9 cellular contexts compared by ENCODE assay signal in the genomic region with DNA sequence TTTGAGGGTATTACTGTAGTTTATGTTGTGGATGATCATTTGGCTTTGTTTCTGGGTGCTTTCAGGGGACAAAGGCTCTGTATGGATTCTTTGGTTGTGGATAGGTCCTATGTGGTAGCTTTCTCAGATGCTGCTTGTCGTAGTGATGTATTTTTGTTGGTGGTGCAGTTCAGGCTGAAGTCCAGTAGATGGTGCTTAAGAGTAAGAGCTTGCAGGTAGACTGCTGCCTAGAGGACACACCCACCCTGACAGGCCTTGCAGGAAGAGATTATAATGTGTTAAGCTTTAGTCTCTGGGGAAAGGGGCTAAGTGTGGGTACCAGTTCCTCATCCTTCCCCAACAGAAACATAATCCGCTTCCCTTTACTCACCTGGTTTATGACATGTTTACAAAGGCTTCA.
DNase-seq lines count a peak whose midpoint lies in the region; ATAC-seq, FAIRE-seq and TF ChIP-seq lines count a peak whose summit lies in the region.
"Had no signal": no experiment of that assay in that cellular context is flagged by ENCODE, and none has a peak within 500 bp of the region (broad histone marks: within the 10 kb centered on the region; RNA-seq: fewer than 3 reads in every experiment).

No MANE protein-coding gene starts in this region.

- no peak overlapping the region for H3K27ac Mint-ChIP-seq in natural killer cell

- no peak overlapping the region for H3K4me3 Mint-ChIP-seq in natural killer cell

- no peak overlapping the region for H3K4me3 ChIP-seq in brain microvascular endothelial cell (ENCODE audit: low read depth, low read length)
- H3K4me3 ChIP-seq: thoracic aorta had no signal

- intact Hi-C loops in natural killer cell (cut with micrococcal nuclease) = no loop called here

- peak; percentile 88 for FAIRE-seq in D721Med (lab: Jason Lieb, UNC)

- no peaks in the 10 kb centered on the region for H3K4me1 Mint-ChIP-seq in natural killer cell

- in situ Hi-C loops in brain microvascular endothelial cell (cut with HindIII; ENCODE audit: low pct_ligation_motif_present, low sequenced_read_pairs) = no loop called here

- DNase-seq in D721Med (ENCODE audit: insufficient read length, low spot score) (peak; percentile 29), NCI-H2171 (lab: John Stamatoyannopoulos, UW) (peak; percentile 41), brain microvascular endothelial cell (peak; percentile 5), renal cortical epithelial cell (ENCODE audit: low read depth) (peak; percentile 38), natural killer cell (no peak)
- no peak for DNase-seq in activated naive CD4-positive, alpha-beta T cell treated with anti-CD3 and anti-CD28 coated beads, Interleukin-2, amount 50 U/mL, for 16 hours

- H3K36me3 ChIP-seq in brain microvascular endothelial cell (replicated peaks) = no peaks in the 10 kb centered on the region
- H3K36me3 ChIP-seq: thoracic aorta had no signal

- H3K9me3 Mint-ChIP-seq in natural killer cell = peaks cover 10 to 14% of the 10 kb centered on the region in 2 donors

- no peaks in the 10 kb centered on the region for H3K27me3 Mint-ChIP-seq in natural killer cell (ENCODE audit: low read depth in 2 of 2)

- peak; percentile 54 for TF ChIP-seq CTCF in D721Med (IDR thresholded peaks at IDR 0.05; ENCODE audit: insufficient read depth, missing control alignments)
- peak; percentile 72 for TF ChIP-seq CTCF in brain microvascular endothelial cell (IDR thresholded peaks at IDR 0.05; ENCODE audit: low read depth, low read length, missing control alignments)
- no peak for TF ChIP-seq CTCF in natural killer cell (IDR thresholded peaks at IDR 0.05)

- peaks cover 8% of the 10 kb centered on the region for H3K36me3 Mint-ChIP-seq in natural killer cell

- ATAC-seq in GM18909 (IDR thresholded peaks at IDR 0.05; ENCODE audit: poor library complexity, unreplicated experiment) = peak; percentile 88
- ATAC-seq in HG03103 (IDR thresholded peaks at IDR 0.05; ENCODE audit: low read depth, unreplicated experiment) = peak; percentile 93
- ATAC-seq in natural killer cell = no peak

- H3K27ac ChIP-seq in brain microvascular endothelial cell = no peak overlapping the region
- H3K27ac ChIP-seq: thoracic aorta had no signal

- no peaks in the 10 kb centered on the region for H3K27me3 ChIP-seq in brain microvascular endothelial cell (replicated peaks)

Comparison
In these comparisons a context has a peak if more than half of its experiments do, and no peak if none do; other contexts are left out.
1. DNase-seq: peak in D721Med (single experiment), NCI-H2171 (single experiment), brain microvascular endothelial cell (single experiment) and renal cortical epithelial cell (single experiment); none in natural killer cell (single experiment) and activated naive CD4-positive, alpha-beta T cell treated with anti-CD3 and anti-CD28 coated beads, Interleukin-2, amount 50 U/mL, for 16 hours (single experiment).
2. ATAC-seq: peak in GM18909 (single experiment) and HG03103 (single experiment); none in natural killer cell (0 of 3).